1 cellular context compared by ENCODE assay signal in the genomic region with DNA sequence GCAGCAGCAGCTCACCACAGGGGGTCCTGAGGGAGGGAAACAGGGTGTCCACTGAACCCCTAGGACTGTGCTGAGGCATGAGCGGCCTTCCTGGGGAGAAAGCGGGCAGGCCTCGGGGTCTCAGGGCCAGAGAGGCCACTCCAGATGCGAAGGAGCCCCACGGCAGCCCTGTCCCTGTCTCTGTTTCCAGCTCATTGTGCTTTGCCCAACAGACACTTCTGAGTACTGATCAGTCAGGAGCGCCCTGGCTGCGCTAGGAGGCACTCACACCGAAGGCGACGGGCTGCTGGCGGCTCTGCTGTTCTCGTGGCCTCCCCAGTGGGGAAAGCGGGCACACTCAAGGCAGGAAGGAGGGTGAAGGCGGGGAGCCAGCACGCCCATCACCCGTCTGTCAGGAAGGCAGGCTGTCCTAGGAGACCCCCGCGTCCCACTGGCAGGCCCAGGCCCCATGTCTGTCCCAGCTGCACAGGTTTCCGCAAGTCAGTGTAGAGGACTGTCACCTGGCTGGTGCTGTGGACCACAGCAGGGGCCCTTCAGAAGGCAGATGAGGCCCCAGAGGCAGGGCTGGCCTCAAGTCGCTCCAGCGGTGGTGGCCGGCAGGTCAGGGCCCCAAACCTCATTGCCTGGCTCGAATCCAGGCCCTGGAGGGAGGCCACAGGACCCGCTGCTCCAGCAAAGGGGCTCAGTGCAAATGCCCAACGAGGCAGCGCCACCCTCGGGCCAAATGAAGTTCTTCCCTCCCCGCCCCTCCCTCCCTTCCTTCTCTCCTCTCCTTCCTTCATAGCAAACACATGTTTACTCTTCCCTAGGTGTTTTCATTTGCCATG.
A peak's percentile ranks its signal among the peaks of the same experiment; 100 is the strongest.
TF ChIP-seq lines count a peak whose summit lies in the region.

No MANE protein-coding gene starts in this region.

TF ChIP-seq in GM12878, 131 proteins besides CTCF, POLR2A, EP300 and RAD21:
- TF ChIP-seq, protein P1, sequence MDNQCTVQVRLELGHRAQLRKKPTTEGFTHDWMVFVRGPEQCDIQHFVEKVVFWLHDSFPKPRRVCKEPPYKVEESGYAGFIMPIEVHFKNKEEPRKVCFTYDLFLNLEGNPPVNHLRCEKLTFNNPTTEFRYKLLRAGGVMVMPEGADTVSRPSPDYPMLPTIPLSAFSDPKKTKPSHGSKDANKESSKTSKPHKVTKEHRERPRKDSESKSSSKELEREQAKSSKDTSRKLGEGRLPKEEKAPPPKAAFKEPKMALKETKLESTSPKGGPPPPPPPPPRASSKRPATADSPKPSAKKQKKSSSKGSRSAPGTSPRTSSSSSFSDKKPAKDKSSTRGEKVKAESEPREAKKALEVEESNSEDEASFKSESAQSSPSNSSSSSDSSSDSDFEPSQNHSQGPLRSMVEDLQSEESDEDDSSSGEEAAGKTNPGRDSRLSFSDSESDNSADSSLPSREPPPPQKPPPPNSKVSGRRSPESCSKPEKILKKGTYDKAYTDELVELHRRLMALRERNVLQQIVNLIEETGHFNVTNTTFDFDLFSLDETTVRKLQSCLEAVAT (IDR thresholded peaks at IDR 0.05), result peak; percentile 72
- TF ChIP-seq MTA2 (IDR thresholded peaks at IDR 0.05; ENCODE audit: low read depth) (no peak), DPF2 (IDR thresholded peaks at IDR 0.05) (no peak), SMC3 (IDR thresholded peaks at IDR 0.05; ENCODE audit: borderline replicate concordance, low read length) (peak; percentile 32; the same call in 1 of the 2 replicates)
- TF ChIP-seq, protein P2, sequence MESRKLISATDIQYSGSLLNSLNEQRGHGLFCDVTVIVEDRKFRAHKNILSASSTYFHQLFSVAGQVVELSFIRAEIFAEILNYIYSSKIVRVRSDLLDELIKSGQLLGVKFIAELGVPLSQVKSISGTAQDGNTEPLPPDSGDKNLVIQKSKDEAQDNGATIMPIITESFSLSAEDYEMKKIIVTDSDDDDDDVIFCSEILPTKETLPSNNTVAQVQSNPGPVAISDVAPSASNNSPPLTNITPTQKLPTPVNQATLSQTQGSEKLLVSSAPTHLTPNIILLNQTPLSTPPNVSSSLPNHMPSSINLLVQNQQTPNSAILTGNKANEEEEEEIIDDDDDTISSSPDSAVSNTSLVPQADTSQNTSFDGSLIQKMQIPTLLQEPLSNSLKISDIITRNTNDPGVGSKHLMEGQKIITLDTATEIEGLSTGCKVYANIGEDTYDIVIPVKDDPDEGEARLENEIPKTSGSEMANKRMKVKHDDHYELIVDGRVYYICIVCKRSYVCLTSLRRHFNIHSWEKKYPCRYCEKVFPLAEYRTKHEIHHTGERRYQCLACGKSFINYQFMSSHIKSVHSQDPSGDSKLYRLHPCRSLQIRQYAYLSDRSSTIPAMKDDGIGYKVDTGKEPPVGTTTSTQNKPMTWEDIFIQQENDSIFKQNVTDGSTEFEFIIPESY (IDR thresholded peaks at IDR 0.05), result 0 out of 2 replicates have a peak, but pooled peaks have one; percentile 65
